In the genomic region with DNA sequence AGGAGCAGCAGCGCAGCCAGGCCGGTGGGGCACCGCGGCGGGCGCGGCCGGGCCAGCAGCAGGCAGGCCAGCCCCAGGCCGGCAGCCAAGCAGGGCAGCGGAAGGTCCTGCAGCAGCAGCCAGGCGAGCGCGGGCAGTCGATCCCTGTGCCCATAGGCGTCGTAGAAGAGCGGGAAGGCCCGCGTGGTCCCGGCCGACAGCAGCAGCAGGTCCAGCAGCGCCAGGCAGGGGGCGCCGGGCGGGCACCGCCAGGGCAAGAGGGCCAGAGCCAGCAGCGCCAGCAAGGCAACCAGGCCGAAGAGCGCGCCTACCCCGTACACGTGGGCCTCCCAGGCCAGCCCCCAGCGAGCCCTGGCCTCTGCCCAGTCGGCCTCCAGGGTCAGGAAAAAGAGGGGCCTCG, we compare ENCODE assay signal across 1 cellular context.
A peak's percentile ranks its signal among the peaks of the same experiment; 100 is the strongest.
TF ChIP-seq lines count a peak whose summit lies in the region.

No MANE protein-coding gene starts in this region.

TF ChIP-seq in K562, 482 proteins besides CTCF, POLR2A, EP300 and RAD21:
- peak; percentile 36; the same call in 1 of the 2 replicates for TF ChIP-seq HNRNPL (IDR thresholded peaks at IDR 0.05; ENCODE audit: low read depth, low read length)
- TF ChIP-seq, protein P1, sequence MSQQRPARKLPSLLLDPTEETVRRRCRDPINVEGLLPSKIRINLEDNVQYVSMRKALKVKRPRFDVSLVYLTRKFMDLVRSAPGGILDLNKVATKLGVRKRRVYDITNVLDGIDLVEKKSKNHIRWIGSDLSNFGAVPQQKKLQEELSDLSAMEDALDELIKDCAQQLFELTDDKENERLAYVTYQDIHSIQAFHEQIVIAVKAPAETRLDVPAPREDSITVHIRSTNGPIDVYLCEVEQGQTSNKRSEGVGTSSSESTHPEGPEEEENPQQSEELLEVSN (IDR thresholded peaks at IDR 0.05; ENCODE audit: borderline replicate concordance in 1 of 2, extremely low read depth in 1 of 2, insufficient read depth in 1 of 2, insufficient read length in 1 of 2, low read depth in 1 of 2, low read length in 1 of 2, poor library complexity in 1 of 2, severe bottlenecking in 1 of 2) = peak; percentile 69 to 83
- 0 out of 4 replicates have a peak, but pooled peaks of 1 of the 2 experiments have one; percentile 25 for TF ChIP-seq TEAD1 (CRISPR knock-in tag; IDR thresholded peaks at IDR 0.05)
- TF ChIP-seq FOXA3 (CRISPR knock-in tag; conservative IDR thresholded peaks at IDR 0.05 in 1 of 2, IDR thresholded peaks at IDR 0.05 in 1 of 2) = no peak
